Comparison of ENCODE assay signal across 20 cellular contexts in genomic region chr11:76947790-76948189, GRCh38.
DNase-seq lines count a peak whose midpoint lies in the region; ATAC-seq and TF ChIP-seq lines count a peak whose summit lies in the region.
"Had no signal": no experiment of that assay in that cellular context is flagged by ENCODE, and none has a peak within 500 bp of the region (broad histone marks: within the 10 kb centered on the region; RNA-seq: fewer than 3 reads in every experiment).

No MANE protein-coding gene starts in this region.

- H2AFZ ChIP-seq in SK-N-SH (ENCODE audit: low read depth) (no peak overlapping the region), DND-41 (ENCODE audit: low read depth, low read length) (no peak overlapping the region)

- 0 out of 2 replicates have a peak, but pooled peaks cover 10% of the 10 kb centered on the region for H3K9me3 ChIP-seq in SK-N-SH
- H3K9me3 ChIP-seq in DND-41 (ENCODE audit: insufficient read depth, low read length, severe bottlenecking) = peaks cover 7% of the 10 kb centered on the region

- no peaks in the 10 kb centered on the region for H3F3A ChIP-seq in SK-N-SH (replicated peaks; ENCODE audit: insufficient read depth)

- H3K9ac ChIP-seq in SK-N-SH (no peak overlapping the region), DND-41 (ENCODE audit: low read depth, low read length) (no peak overlapping the region)
- H3K9ac ChIP-seq: BLaER1 treated with 17β-estradiol and CSF1 and Interleukin-3, amounts not matched to agents 10 nM and 100 nM had no signal

- CTCF ChIA-PET in SK-N-SH (lab: Yijun Ruan, JAX) = interaction anchor here (1.1 to 2.9 kb wide), 5 partner anchors 15 to 226 kb away, joined by 3 to 16 read pairs (median 4); no protein-coding TSS in a partner anchor

- H3K4me2 ChIP-seq in SK-N-SH = no peak overlapping the region
- H3K4me2 ChIP-seq in DND-41 (ENCODE audit: insufficient read depth, low read length) = no peak overlapping the region
- H3K4me2 ChIP-seq: A549; BLaER1 treated with 17β-estradiol and CSF1 and Interleukin-3, amounts not matched to agents 10 nM and 100 nM had no signal

- H3K4me1 ChIP-seq in SK-N-SH (ENCODE audit: control insufficient read depth in 1 of 2, insufficient read depth in 2 of 2, low read depth in 1 of 2, low read length in 1 of 2) (peaks cover 0 to 5% of the 10 kb centered on the region in 2 experiments; a peak in 2 of 4 replicates), DND-41 (ENCODE audit: insufficient read depth, low read length) (no peaks in the 10 kb centered on the region)
- H3K4me1 ChIP-seq: A549; BLaER1 treated with 17β-estradiol and CSF1 and Interleukin-3, amounts not matched to agents 10 nM and 100 nM had no signal

- DNase-seq in SK-N-SH (peak; percentile 14), DND-41 (no peak), SK-N-DZ (ENCODE audit: low spot score) (peak; percentile 29), epithelial cell of esophagus (ENCODE audit: low read depth) (peak; percentile 8), NCI-H146 (lab: John Stamatoyannopoulos, UW) (no peak), NCI-H226 (no peak)
- DNase-seq: AML-193; Caco-2; Calu3; CD4-positive, alpha-beta T cell; CD8-positive, alpha-beta T cell; DMS79 treated with DMSO at 0.1 percent for 48 hours; EL; GDM1 had no signal

- H3K27me3 ChIP-seq in SK-N-SH (ENCODE audit: insufficient read depth) = no peaks in the 10 kb centered on the region
- no peaks in the 10 kb centered on the region for H3K27me3 ChIP-seq in DND-41 (ENCODE audit: insufficient read depth, low read length, poor library complexity)
- H3K27me3 ChIP-seq: BLaER1 treated with 17β-estradiol and CSF1 and Interleukin-3, amounts not matched to agents 10 nM and 100 nM had no signal

- 78% methylated on average over 3 of the region's 3 CpGs for WGBS in SK-N-SH (ENCODE audit: low lambda C conversion rate)

- POLR2A ChIA-PET in SK-N-SH (lab: Yijun Ruan, JAX) = no interaction called here

- no peaks in the 10 kb centered on the region for H4K20me1 ChIP-seq in SK-N-SH (ENCODE audit: insufficient read depth)
- H4K20me1 ChIP-seq in DND-41 (ENCODE audit: insufficient read depth, low read length) = no peaks in the 10 kb centered on the region

- TF ChIP-seq CTCF in SK-N-SH (IDR thresholded peaks at IDR 0.05) (no peak), DND-41 (IDR thresholded peaks at IDR 0.05; ENCODE audit: borderline replicate concordance, extremely low read depth, low read length, poor library complexity, severe bottlenecking) (no peak), epithelial cell of esophagus (IDR thresholded peaks at IDR 0.05; ENCODE audit: insufficient read depth, low read depth, low read length, missing control alignments) (no peak)

- H3K4me3 ChIP-seq in SK-N-SH (ENCODE audit: low read depth in 2 of 2, low read length in 1 of 2) (no peak overlapping the region), DND-41 (ENCODE audit: low read depth in 1 of 2, low read length in 2 of 2) (no peak overlapping the region), epithelial cell of esophagus (ENCODE audit: low read length) (no peak overlapping the region)
- H3K4me3 ChIP-seq: A549; BLaER1 treated with 17β-estradiol and CSF1 and Interleukin-3, amounts not matched to agents 10 nM and 100 nM; GM12878 had no signal

- no peak overlapping the region for H3K27ac ChIP-seq in SK-N-SH (ENCODE audit: low read depth in 2 of 2, low read length in 1 of 2)
- H3K27ac ChIP-seq in DND-41 (ENCODE audit: low read length) = no peak overlapping the region
- H3K27ac ChIP-seq: 22Rv1; A549; BLaER1 treated with 17β-estradiol and CSF1 and Interleukin-3, amounts not matched to agents 10 nM and 100 nM; C4-2B had no signal

- ATAC-seq in SK-N-SH treated with all-trans-retinoic acid at 6 μM for 48 hours = no peak
- peak; percentile 69 for ATAC-seq in DND-41 (ENCODE audit: insufficient read depth, low read depth)
- ATAC-seq: A549; CD8-positive, alpha-beta T cell; GM12878 had no signal

- no peak for TF ChIP-seq RAD21 in SK-N-SH (IDR thresholded peaks at IDR 0.05; ENCODE audit: low read length)

- H3K9me2 ChIP-seq in SK-N-SH = no peaks in the 10 kb centered on the region

- H3K79me2 ChIP-seq in SK-N-SH (ENCODE audit: insufficient read depth) (no peaks in the 10 kb centered on the region), DND-41 (ENCODE audit: insufficient read depth, low read length) (no peaks in the 10 kb centered on the region)

- TF ChIP-seq EP300 in SK-N-SH (IDR thresholded peaks at IDR 0.05; ENCODE audit: borderline replicate concordance in 1 of 2, low read depth in 1 of 2, low read length in 1 of 2) = no peak

- H3K36me3 ChIP-seq in SK-N-SH (replicated peaks in 1 of 2; ENCODE audit: control insufficient read depth in 1 of 2, insufficient read depth in 2 of 2, low read length in 1 of 2) = no peaks in the 10 kb centered on the region
- no peaks in the 10 kb centered on the region for H3K36me3 ChIP-seq in DND-41 (ENCODE audit: insufficient read depth, low read length)

TF ChIP-seq in SK-N-SH, 30 proteins besides CTCF, POLR2A, EP300 and RAD21 (continues in another document):
- TF ChIP-seq, protein P1, sequence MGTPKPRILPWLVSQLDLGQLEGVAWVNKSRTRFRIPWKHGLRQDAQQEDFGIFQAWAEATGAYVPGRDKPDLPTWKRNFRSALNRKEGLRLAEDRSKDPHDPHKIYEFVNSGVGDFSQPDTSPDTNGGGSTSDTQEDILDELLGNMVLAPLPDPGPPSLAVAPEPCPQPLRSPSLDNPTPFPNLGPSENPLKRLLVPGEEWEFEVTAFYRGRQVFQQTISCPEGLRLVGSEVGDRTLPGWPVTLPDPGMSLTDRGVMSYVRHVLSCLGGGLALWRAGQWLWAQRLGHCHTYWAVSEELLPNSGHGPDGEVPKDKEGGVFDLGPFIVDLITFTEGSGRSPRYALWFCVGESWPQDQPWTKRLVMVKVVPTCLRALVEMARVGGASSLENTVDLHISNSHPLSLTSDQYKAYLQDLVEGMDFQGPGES (IDR thresholded peaks at IDR 0.05; ENCODE audit: low read depth, low read length) = no peak
- TF ChIP-seq TCF12 (IDR thresholded peaks at IDR 0.05) (no peak), ELF1 (IDR thresholded peaks at IDR 0.05) (no peak), YY1 (IDR thresholded peaks at IDR 0.05; ENCODE audit: low read depth) (no peak), GATA2 (CRISPR knock-in tag; IDR thresholded peaks at IDR 0.05) (no peak), JUND (IDR thresholded peaks at IDR 0.05) (no peak), RFX5 (IDR thresholded peaks at IDR 0.05; ENCODE audit: low read length) (no peak), RCOR1 (IDR thresholded peaks at IDR 0.05; ENCODE audit: low read length) (no peak), SMC3 (IDR thresholded peaks at IDR 0.05; ENCODE audit: low read depth, low read length) (no peak), POLR2AphosphoS5 (IDR thresholded peaks at IDR 0.05; ENCODE audit: low read depth, low read length) (no peak)
- TF ChIP-seq, protein P2, sequence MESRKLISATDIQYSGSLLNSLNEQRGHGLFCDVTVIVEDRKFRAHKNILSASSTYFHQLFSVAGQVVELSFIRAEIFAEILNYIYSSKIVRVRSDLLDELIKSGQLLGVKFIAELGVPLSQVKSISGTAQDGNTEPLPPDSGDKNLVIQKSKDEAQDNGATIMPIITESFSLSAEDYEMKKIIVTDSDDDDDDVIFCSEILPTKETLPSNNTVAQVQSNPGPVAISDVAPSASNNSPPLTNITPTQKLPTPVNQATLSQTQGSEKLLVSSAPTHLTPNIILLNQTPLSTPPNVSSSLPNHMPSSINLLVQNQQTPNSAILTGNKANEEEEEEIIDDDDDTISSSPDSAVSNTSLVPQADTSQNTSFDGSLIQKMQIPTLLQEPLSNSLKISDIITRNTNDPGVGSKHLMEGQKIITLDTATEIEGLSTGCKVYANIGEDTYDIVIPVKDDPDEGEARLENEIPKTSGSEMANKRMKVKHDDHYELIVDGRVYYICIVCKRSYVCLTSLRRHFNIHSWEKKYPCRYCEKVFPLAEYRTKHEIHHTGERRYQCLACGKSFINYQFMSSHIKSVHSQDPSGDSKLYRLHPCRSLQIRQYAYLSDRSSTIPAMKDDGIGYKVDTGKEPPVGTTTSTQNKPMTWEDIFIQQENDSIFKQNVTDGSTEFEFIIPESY (IDR thresholded peaks at IDR 0.05; ENCODE audit: borderline replicate concordance, low read depth) = no peak

TF ChIP-seq in SK-N-SH treated with all-trans-retinoic acid at 6 μM for 48 hours, 23 proteins besides CTCF, POLR2A, EP300 and RAD21:
- TF ChIP-seq TSHZ2 (CRISPR knock-in tag; IDR thresholded peaks at IDR 0.05) = no peak
- TF ChIP-seq ARNTL (CRISPR knock-in tag; IDR thresholded peaks at IDR 0.05; ENCODE audit: borderline replicate concordance, low read depth) = no peak
- no peak for TF ChIP-seq ZFP3 (CRISPR knock-in tag; IDR thresholded peaks at IDR 0.05)
- TF ChIP-seq TOX (CRISPR knock-in tag; IDR thresholded peaks at IDR 0.05; ENCODE audit: borderline replicate concordance) = no peak
- TF ChIP-seq ESRRG (CRISPR knock-in tag; IDR thresholded peaks at IDR 0.05) = no peak
- no peak for TF ChIP-seq TCF4 (CRISPR knock-in tag; IDR thresholded peaks at IDR 0.05; ENCODE audit: borderline replicate concordance)
- no peak for TF ChIP-seq CSDC2 (CRISPR knock-in tag; IDR thresholded peaks at IDR 0.05)
- no peak for TF ChIP-seq ISL1 (CRISPR knock-in tag; IDR thresholded peaks at IDR 0.05)
- TF ChIP-seq ZC3H10 (CRISPR knock-in tag; IDR thresholded peaks at IDR 0.05) = no peak

Comparison
In these comparisons a context has a peak if more than half of its experiments do, and no peak if none do; other contexts are left out.
1. DNase-seq: peak in SK-N-SH (single experiment), SK-N-DZ (single experiment) and epithelial cell of esophagus (single experiment); none in DND-41 (single experiment), NCI-H146 (single experiment) and NCI-H226 (single experiment).